In the genomic region with DNA sequence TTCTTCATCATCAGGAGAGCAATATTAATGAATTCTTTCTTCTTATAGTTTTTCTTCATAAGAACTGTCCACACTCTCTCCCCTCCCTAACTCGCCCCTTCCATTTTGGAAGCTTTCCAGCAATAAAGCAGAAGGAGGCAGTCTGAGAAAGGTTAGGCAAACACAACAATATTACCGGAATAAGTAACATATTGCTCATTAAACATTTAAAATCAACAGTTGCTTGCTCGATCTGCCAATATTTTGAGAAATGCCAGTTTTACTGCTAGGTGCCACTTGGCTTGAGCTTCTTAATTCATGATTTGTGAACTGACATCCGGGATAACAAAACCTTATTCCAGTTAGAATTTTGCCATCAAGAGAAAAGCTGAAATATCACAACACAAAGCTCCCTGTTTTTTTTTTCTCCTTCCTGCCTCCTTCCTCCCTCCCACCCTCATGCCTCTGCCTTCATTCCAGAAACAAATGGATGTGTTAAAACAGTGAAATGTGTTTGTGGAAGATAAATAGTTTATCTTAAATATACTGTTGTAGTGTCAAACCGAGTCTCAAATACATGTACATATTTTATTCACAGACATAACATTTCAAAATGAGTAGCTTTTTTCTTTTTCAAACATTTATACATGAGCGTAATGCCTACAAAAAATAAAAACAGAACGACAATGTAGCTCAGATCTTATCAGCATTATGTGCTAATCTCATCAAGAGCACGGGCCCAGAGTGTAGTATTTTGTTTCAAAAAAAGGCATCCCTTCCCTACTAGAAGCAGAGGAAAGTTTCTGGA, we compare ENCODE assay signal across 1 cellular context.
TF ChIP-seq lines count a peak whose summit lies in the region.

No MANE protein-coding gene starts in this region.

TF ChIP-seq in IMR-90, 13 proteins besides CTCF, POLR2A, EP300 and RAD21:
- TF ChIP-seq BHLHE40 (IDR thresholded peaks at IDR 0.05; ENCODE audit: low read depth, low read length) (no peak), NFE2L2 (IDR thresholded peaks at IDR 0.05; ENCODE audit: low read depth, low read length) (no peak), CHD1 (IDR thresholded peaks at IDR 0.05; ENCODE audit: low read depth, low read length) (no peak), MXI1 (IDR thresholded peaks at IDR 0.05; ENCODE audit: borderline replicate concordance, low read depth, low read length) (no peak), CEBPB (IDR thresholded peaks at IDR 0.05; ENCODE audit: low read depth, low read length) (no peak), SMC3 (IDR thresholded peaks at IDR 0.05; ENCODE audit: low read depth, low read length) (no peak), MAFK (IDR thresholded peaks at IDR 0.05; ENCODE audit: low read depth, low read length) (no peak), RFX5 (IDR thresholded peaks at IDR 0.05; ENCODE audit: low read depth, low read length) (no peak), ELK1 (IDR thresholded peaks at IDR 0.05; ENCODE audit: borderline replicate concordance, low read depth, low read length) (no peak), MAZ (IDR thresholded peaks at IDR 0.05; ENCODE audit: borderline replicate concordance, low read depth, low read length) (no peak), FOS (IDR thresholded peaks at IDR 0.05; ENCODE audit: low read depth, low read length) (no peak), RCOR1 (IDR thresholded peaks at IDR 0.05; ENCODE audit: insufficient replicate concordance, low read length) (no peak)
- TF ChIP-seq, protein P1, sequence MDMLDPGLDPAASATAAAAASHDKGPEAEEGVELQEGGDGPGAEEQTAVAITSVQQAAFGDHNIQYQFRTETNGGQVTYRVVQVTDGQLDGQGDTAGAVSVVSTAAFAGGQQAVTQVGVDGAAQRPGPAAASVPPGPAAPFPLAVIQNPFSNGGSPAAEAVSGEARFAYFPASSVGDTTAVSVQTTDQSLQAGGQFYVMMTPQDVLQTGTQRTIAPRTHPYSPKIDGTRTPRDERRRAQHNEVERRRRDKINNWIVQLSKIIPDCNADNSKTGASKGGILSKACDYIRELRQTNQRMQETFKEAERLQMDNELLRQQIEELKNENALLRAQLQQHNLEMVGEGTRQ (IDR thresholded peaks at IDR 0.05; ENCODE audit: low read depth, low read length), result no peak
